15 cellular contexts compared by ENCODE assay signal in genomic region chrX:43581888-43582539, GRCh38.
"Had no signal": no experiment of that assay in that cellular context is flagged by ENCODE, and none has a peak within 500 bp of the region (broad histone marks: within the 10 kb centered on the region; RNA-seq: fewer than 3 reads in every experiment).

No MANE protein-coding gene starts in this region.

- H3K4me1 Mint-ChIP-seq: activated B cell treated with CpG ODN at 0.5 μM for 24 hours; activated naive CD8-positive, alpha-beta T cell treated with anti-CD3 and anti-CD28 coated beads, Interleukin-2, amount 10 ng/mL, durations not matched to agents 7 days and 5 days; memory B cell; stimulated activated effector memory CD8-positive, alpha-beta T cell treated with anti-CD3 and anti-CD28 coated beads, Interleukin-12 subunit alpha, Interleukin-12 subunit beta, amount 100 ng/mL, for 72 hours had no signal

- DNase-seq: activated B cell treated with CpG ODN at 0.5 μM for 24 hours; activated CD4-positive, alpha-beta T cell treated with anti-CD3 and anti-CD28 coated beads for 48 hours; activated CD8-positive, alpha-beta memory T cell treated with anti-CD3 and anti-CD28 coated beads, Interleukin-2, amount 50 U/mL, for 4 hours; activated CD8-positive, alpha-beta T cell treated with anti-CD3 and anti-CD28 coated beads for 36 hours; activated effector memory CD4-positive, alpha-beta T cell treated with anti-CD3 and anti-CD28 coated beads, Interleukin-2, amount 50 U/mL, for 16 hours; activated naive CD8-positive, alpha-beta T cell treated with anti-CD3 and anti-CD28 coated beads, Interleukin-2, amount 10 ng/mL, durations not matched to agents 7 days and 5 days; activated T-cell treated with anti-CD3 and anti-CD28 coated beads, Interleukin-2, amount 50 U/mL, for 48 hours; aorta; mucosa of descending colon; naive thymus-derived CD4-positive, alpha-beta T cell; transverse colon had no signal

- H3K4me3 Mint-ChIP-seq: activated B cell treated with CpG ODN at 0.5 μM for 24 hours; activated CD8-positive, alpha-beta T cell treated with anti-CD3 and anti-CD28 coated beads for 36 hours; activated naive CD8-positive, alpha-beta T cell treated with anti-CD3 and anti-CD28 coated beads, Interleukin-2, amount 10 ng/mL, durations not matched to agents 7 days and 5 days; memory B cell; naive thymus-derived CD4-positive, alpha-beta T cell; stimulated activated effector memory CD8-positive, alpha-beta T cell treated with anti-CD3 and anti-CD28 coated beads, Interleukin-12 subunit alpha, Interleukin-12 subunit beta, amount 100 ng/mL, for 72 hours had no signal

- H3K36me3 Mint-ChIP-seq: activated naive CD8-positive, alpha-beta T cell treated with anti-CD3 and anti-CD28 coated beads, Interleukin-2, amount 10 ng/mL, durations not matched to agents 7 days and 5 days; memory B cell; naive thymus-derived CD4-positive, alpha-beta T cell; stimulated activated effector memory CD8-positive, alpha-beta T cell treated with anti-CD3 and anti-CD28 coated beads, Interleukin-12 subunit alpha, Interleukin-12 subunit beta, amount 100 ng/mL, for 72 hours had no signal

- H3K4me1 ChIP-seq: parathyroid adenoma, SJSA1 had no signal

- H3K36me3 ChIP-seq: SJSA1, transverse colon had no signal

- H3K27ac Mint-ChIP-seq: activated B cell treated with CpG ODN at 0.5 μM for 24 hours; activated CD8-positive, alpha-beta T cell treated with anti-CD3 and anti-CD28 coated beads for 36 hours; activated naive CD8-positive, alpha-beta T cell treated with anti-CD3 and anti-CD28 coated beads, Interleukin-2, amount 10 ng/mL, durations not matched to agents 7 days and 5 days; memory B cell; naive thymus-derived CD4-positive, alpha-beta T cell; stimulated activated effector memory CD8-positive, alpha-beta T cell treated with anti-CD3 and anti-CD28 coated beads, Interleukin-12 subunit alpha, Interleukin-12 subunit beta, amount 100 ng/mL, for 72 hours had no signal

- H3K27me3 ChIP-seq: SJSA1, transverse colon had no signal

- H3K27me3 Mint-ChIP-seq: activated B cell treated with CpG ODN at 0.5 μM for 24 hours; activated naive CD8-positive, alpha-beta T cell treated with anti-CD3 and anti-CD28 coated beads, Interleukin-2, amount 10 ng/mL, durations not matched to agents 7 days and 5 days had no signal

- H3K4me3 ChIP-seq: mucosa of descending colon, SJSA1, transverse colon had no signal

- H3K9me3 Mint-ChIP-seq: activated B cell treated with CpG ODN at 0.5 μM for 24 hours; activated CD8-positive, alpha-beta T cell treated with anti-CD3 and anti-CD28 coated beads for 36 hours; activated naive CD8-positive, alpha-beta T cell treated with anti-CD3 and anti-CD28 coated beads, Interleukin-2, amount 10 ng/mL, durations not matched to agents 7 days and 5 days; memory B cell; stimulated activated effector memory CD8-positive, alpha-beta T cell treated with anti-CD3 and anti-CD28 coated beads, Interleukin-12 subunit alpha, Interleukin-12 subunit beta, amount 100 ng/mL, for 72 hours had no signal

- H3K9ac ChIP-seq: parathyroid adenoma had no signal

- ATAC-seq: activated CD8-positive, alpha-beta T cell treated with anti-CD3 and anti-CD28 coated beads for 36 hours; mucosa of descending colon; naive thymus-derived CD4-positive, alpha-beta T cell; stimulated activated effector memory CD8-positive, alpha-beta T cell treated with anti-CD3 and anti-CD28 coated beads, Interleukin-12 subunit alpha, Interleukin-12 subunit beta, amount 100 ng/mL, for 72 hours had no signal

- H3K27ac ChIP-seq: parathyroid adenoma, SJSA1, transverse colon had no signal

- H3K9me3 ChIP-seq: mucosa of descending colon, SJSA1, transverse colon had no signal
